19 cellular contexts compared by ENCODE assay signal in genomic region chr20:10618611-10619245, GRCh38. TPM values are rescaled to one million over a fixed set of nuclear protein-coding genes. Genes with fewer than 3 reads are reported as not detected.
A peak's percentile ranks its signal among the peaks of the same experiment; 100 is the strongest.
DNase-seq lines count a peak whose midpoint lies in the region; TF ChIP-seq lines count a peak whose summit lies in the region.
"Had no signal": no experiment of that assay in that cellular context is flagged by ENCODE, and none has a peak within 500 bp of the region (broad histone marks: within the 10 kb centered on the region; RNA-seq: fewer than 3 reads in every experiment).

No MANE protein-coding gene starts in this region.

- no peaks in the 10 kb centered on the region for H3K9me3 ChIP-seq in A673 (ENCODE audit: low read depth, low read length, poor library complexity, severe bottlenecking)
- H3K9me3 ChIP-seq in mesodermal cell (ENCODE audit: control insufficient read depth, low read length): no peaks in the 10 kb centered on the region
- H3K9me3 ChIP-seq: heart left ventricle, neutrophil, Peyer's patch had no signal

- in situ Hi-C loops in G401 (cut with HindIII; ENCODE audit: low sequenced_read_pairs): no loop called here

- DNase-seq in A673 (ENCODE audit: low spot score) (no peak), NCI-H69 (lab: John Stamatoyannopoulos, UW) (peak; percentile 70), epithelial cell of esophagus (ENCODE audit: low read depth) (peak; percentile 63), G401 (ENCODE audit: low spot score) (no peak), GOT3 (lab: John Stamatoyannopoulos, UW) (no peak)
- no peak for DNase-seq in central memory CD4-positive, alpha-beta T cell
- DNase-seq in stimulated activated CD4-positive, alpha-beta T cell treated with anti-CD3 and anti-CD28 coated beads, Interleukin-2, amount 100 ng/mL, for 24 hours: no peak
- DNase-seq: activated CD4-positive, alpha-beta T cell treated with anti-CD3 and anti-CD28 coated beads, Interleukin-2, amount 10 ng/mL, durations not matched to agents 24 days and 14 days; activated naive CD4-positive, alpha-beta T cell treated with Interleukin-2 at 50 U/mL for 16 hours; aorta; heart left ventricle; midbrain; NCI-H2081 treated with DMSO at 0.1 percent for 48 hours; Peyer's patch; stimulated activated CD4-positive, alpha-beta T cell treated with anti-CD3 and anti-CD28 coated beads, Interleukin-2, amount 100 ng/mL, for 48 hours had no signal

- H3K4me1 ChIP-seq in A673 (ENCODE audit: insufficient read depth, low read length, poor library complexity, severe bottlenecking) (peaks cover 16% of the 10 kb centered on the region), mesodermal cell (ENCODE audit: control insufficient read depth, insufficient read depth, low read length, poor library complexity, severe bottlenecking) (peaks cover 39% of the 10 kb centered on the region)
- H3K4me1 ChIP-seq: Peyer's patch had no signal

- H3K27me3 ChIP-seq in A673 (replicated peaks; ENCODE audit: insufficient read depth, low read depth, low read length, poor library complexity): no peaks in the 10 kb centered on the region
- H3K27me3 ChIP-seq: heart left ventricle, neutrophil, Peyer's patch had no signal

- 60% methylated on average over 1 of the region's 6 CpGs; no CpG with 5 or more reads in 1 of the 2 experiments for WGBS in mesodermal cell (ENCODE audit: insufficient coverage in 2 of 2), 2 experiments

- CTCF ChIA-PET in A673 (lab: Charles Lee): interaction anchor here (0.7 kb wide), 1 partner anchor 108 kb away, joined by 4 read pairs; no protein-coding TSS in a partner anchor

- intact Hi-C loops in A673 (cut with micrococcal nuclease; ENCODE audit: unreplicated experiment): no loop called here

- no peaks in the 10 kb centered on the region for H3K36me3 ChIP-seq in A673 (ENCODE audit: insufficient read depth, low read length, poor library complexity, severe bottlenecking)
- no peaks in the 10 kb centered on the region for H3K36me3 ChIP-seq in mesodermal cell (ENCODE audit: control insufficient read depth, insufficient read depth, low read length)
- H3K36me3 ChIP-seq: Peyer's patch had no signal

- POLR2A ChIA-PET in A673 (lab: Charles Lee; ENCODE audit: low non-redundant PET): interaction anchor here (0.7 kb wide), 1 partner anchor 26 kb away, joined by 3 read pairs; no protein-coding TSS in a partner anchor

- BruUV-seq in A673 (replicated peaks; lab: Mats Ljungman, UMichigan): no TSS peak

- TF ChIP-seq CTCF in A673 (conservative IDR thresholded peaks at IDR 0.05; ENCODE audit: low read depth, low read length) (no peak), epithelial cell of esophagus (IDR thresholded peaks at IDR 0.05; ENCODE audit: insufficient read depth, low read depth, low read length, missing control alignments) (no peak)

- H3K27ac ChIP-seq in A673 (ENCODE audit: low read depth, low read length, poor library complexity, severe bottlenecking): peak overlapping the region; percentile 43
- H3K27ac ChIP-seq in mesodermal cell (ENCODE audit: low read depth, low read length, severe bottlenecking): peak overlapping the region; percentile 80
- H3K27ac ChIP-seq: neutrophil, Peyer's patch had no signal

- H3K4me3 ChIP-seq in A673 (ENCODE audit: low read depth, low read length, poor library complexity, severe bottlenecking) (no peak overlapping the region), epithelial cell of esophagus (ENCODE audit: low read length) (no peak overlapping the region), mesodermal cell (ENCODE audit: extremely low read depth, insufficient read depth, low read length, poor library complexity, severe bottlenecking) (no peak overlapping the region)
- H3K4me3 ChIP-seq: coronary artery, heart left ventricle, Peyer's patch had no signal

RNA-seq across cellular contexts. Expression of gene JAG1, which starts 55.1 kb away (rescaled TPM):
- 42.9 and 57.5 TPM in 2 replicates for total RNA-seq in A673 (2021)
- 58.5 TPM for polyA plus RNA-seq in mesodermal cell (2013, experiment 1 of 2)
- 46.2 TPM for polyA plus RNA-seq in mesodermal cell (2013, experiment 2 of 2)
- 0.06 TPM in 1 of 2 replicates, not detected in the other for total RNA-seq in G401 (2014; rRNA removed; shearing (Covaris generic))
- polyA plus RNA-seq: IgD-negative memory B cell had no signal

Comparison
In these comparisons a context has a peak if more than half of its experiments do, and no peak if none do; other contexts are left out.
1. DNase-seq: peak in NCI-H69 (single experiment) and epithelial cell of esophagus (single experiment); none in A673 (single experiment), central memory CD4-positive, alpha-beta T cell (single experiment), G401 (single experiment), stimulated activated CD4-positive, alpha-beta T cell treated with anti-CD3 and anti-CD28 coated beads, Interleukin-2, amount 100 ng/mL, for 24 hours (0 of 2) and GOT3 (single experiment).
2. RNA of gene JAG1, which starts 55.1 kb away (total RNA-seq): 42.9 to 57.5 TPM in A673; 0.06 TPM in G401; every median in the first group is over 10 times any median in the second.